ENCODE assay signal across 8 cellular contexts in the genomic region with DNA sequence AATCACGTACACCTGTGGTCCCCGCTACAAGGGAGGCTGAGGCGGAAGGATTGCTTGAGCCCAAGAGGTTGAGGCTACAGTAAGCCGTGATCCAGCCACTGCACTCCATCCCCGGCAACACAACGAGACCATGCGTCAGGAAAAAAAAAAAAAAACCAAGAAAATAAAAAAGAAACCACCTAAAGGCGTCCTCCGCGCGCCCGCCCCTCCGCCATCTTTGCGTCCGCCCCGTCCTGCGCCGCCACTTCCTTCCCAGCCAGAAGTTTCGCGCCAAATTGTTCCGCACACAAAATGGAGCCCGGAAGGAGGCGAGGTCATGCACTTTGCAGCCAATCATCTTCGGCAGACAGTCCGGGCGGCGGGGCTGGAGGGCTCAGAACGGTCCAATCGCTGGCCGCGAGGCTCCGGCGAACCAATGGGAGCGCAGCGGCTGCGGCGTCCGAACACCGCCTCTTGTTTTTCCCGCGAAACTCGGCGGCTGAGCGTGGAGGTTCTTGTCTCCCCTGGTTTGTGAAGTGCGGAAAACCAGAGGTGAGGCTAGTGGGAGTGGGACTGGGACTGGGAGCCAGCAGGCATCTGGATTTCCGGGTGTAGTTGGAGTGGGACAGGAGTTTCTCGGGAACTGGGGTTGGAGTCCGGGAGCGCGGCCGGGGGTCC. TPM values are rescaled to one million over a fixed set of nuclear protein-coding genes. Genes with fewer than 3 reads are reported as not detected.
DNase-seq lines count a peak whose midpoint lies in the region; ATAC-seq, FAIRE-seq and TF ChIP-seq lines count a peak whose summit lies in the region.

Gene MCM5, plus strand, starts transcription at position 463 of the 657 bp plus-strand sequence. CDS start 299 bp downstream, outside the sequence.

- H3K4me2 ChIP-seq in BLaER1 treated with 17β-estradiol and CSF1 and Interleukin-3, amounts not matched to agents 10 nM and 100 nM: peak within 1 kb of the TSS; percentile 86 to 100 (median 97)
- peak within 1 kb of the TSS; percentile 93 for H3K4me2 ChIP-seq in HepG2 (ENCODE audit: low read depth, low read length)

- DNase-seq in NCI-H748 treated with DMSO at 0.1 percent for 48 hours (lab: John Stamatoyannopoulos, UW) (peak; percentile 78), dermis microvascular lymphatic vessel endothelial cell (ENCODE audit: low read depth in 2 of 2) (peak; percentile 93 to 98), HepG2 (ENCODE audit: low spot score) (peak; percentile 94)
- peak; percentile 96 to 97 for DNase-seq in activated CD4-positive, alpha-beta T cell treated with anti-CD3 and anti-CD28 coated beads, Interleukin-2, amount 50 U/mL, for 4 hours
- DNase-seq in stimulated activated CD4-positive, alpha-beta T cell treated with anti-CD3 and anti-CD28 coated beads, Interleukin-4, amount 100 ng/mL, for 1 hour: peak; percentile 96

- no TSS peak for BruUV-seq in HepG2 (replicated peaks; lab: Mats Ljungman, UMichigan)

- CTCF ChIA-PET in HepG2 (lab: Yijun Ruan, JAX; ENCODE audit: low intra/inter-chr PET ratio, low total read pairs): interaction anchor here (1.1 kb wide), 1 partner anchor 49 kb away, joined by 3 read pairs; no protein-coding TSS in a partner anchor

- no peaks in the 10 kb centered on the region for H3K9me3 ChIP-seq in BLaER1 treated with 17β-estradiol and CSF1 and Interleukin-3, amounts not matched to agents 10 nM and 100 nM (replicated peaks in 1 of 11)
- H3K9me3 ChIP-seq in HepG2 (ENCODE audit: low read length): no peaks in the 10 kb centered on the region

- in situ Hi-C loops in HepG2 (cut with HindIII; ENCODE audit: extremely low pct_ligation_motif_present, low pct_unique_long_range_greater_than_20kb): no loop called here

- peak; percentile 94 for FAIRE-seq in HepG2 (lab: Jason Lieb, UNC)

- H3K4me3 ChIP-seq in BLaER1 treated with 17β-estradiol and CSF1 and Interleukin-3, amounts not matched to agents 10 nM and 100 nM: peak within 1 kb of the TSS; percentile 82 to 97 (median 90)
- peak within 1 kb of the TSS; percentile 88 to 97 (median 89) for H3K4me3 ChIP-seq in HepG2 (replicated peaks in 1 of 3; ENCODE audit: insufficient read depth in 1 of 3, low read depth in 2 of 3, low read length in 3 of 3)

- peak; percentile 97 for ATAC-seq in GM19351 (IDR thresholded peaks at IDR 0.05; ENCODE audit: unreplicated experiment)
- peak; percentile 95 for ATAC-seq in HG03521 (IDR thresholded peaks at IDR 0.05; ENCODE audit: unreplicated experiment)
- ATAC-seq in HepG2: peak; percentile 94

- POLR2A ChIA-PET in HepG2 (lab: Yijun Ruan, JAX): no interaction called here

- intact Hi-C loops in HepG2 (cut with micrococcal nuclease; ENCODE audit: unreplicated experiment): loop anchor here (5.0 kb wide), 1 partner anchor 48 kb away; no protein-coding TSS in a partner anchor

- H3K4me1 ChIP-seq in BLaER1 treated with 17β-estradiol and CSF1 and Interleukin-3, amounts not matched to agents 10 nM and 100 nM: peaks cover 58 to 93% (median 78%) of the 10 kb centered on the region in 10 experiments
- peaks cover 73% of the 10 kb centered on the region for H3K4me1 ChIP-seq in HepG2 (ENCODE audit: insufficient read depth, low read length)

- TF ChIP-seq CTCF in HepG2 (CRISPR knock-in tag; IDR thresholded peaks at IDR 0.05): no peak

- TF ChIP-seq RAD21 in HepG2 (CRISPR knock-in tag; IDR thresholded peaks at IDR 0.05): no peak

- 11% methylated on average over 46 of the region's 51 CpGs for WGBS in HepG2 (ENCODE audit: low lambda C conversion rate)

- peaks cover 7 to 41% (median 38%) of the 10 kb centered on the region in 11 experiments; a peak in 21 of 22 replicates for H3K36me3 ChIP-seq in BLaER1 treated with 17β-estradiol and CSF1 and Interleukin-3, amounts not matched to agents 10 nM and 100 nM
- peaks cover 3 to 20% of the 10 kb centered on the region in 2 experiments; a peak in 3 of 5 replicates for H3K36me3 ChIP-seq in HepG2 (replicated peaks in 1 of 2; ENCODE audit: control insufficient read depth in 1 of 2, insufficient read depth in 2 of 2, low read length in 2 of 2)

- peak; percentile 53 to 70 for TF ChIP-seq POLR2A in HepG2 (IDR thresholded peaks at IDR 0.05; ENCODE audit: insufficient read depth in 1 of 2, low read depth in 2 of 2, low read length in 2 of 2)

- H3K27ac ChIP-seq in BLaER1 treated with 17β-estradiol and CSF1 and Interleukin-3, amounts not matched to agents 10 nM and 100 nM: peak within 1 kb of the TSS; percentile 70 to 98 (median 95)
- peak within 1 kb of the TSS; percentile 88 for H3K27ac ChIP-seq in HepG2 (ENCODE audit: extremely low read length, insufficient read depth, low read length)

- H4K20me1 ChIP-seq in BLaER1 treated with 17β-estradiol and CSF1 and Interleukin-3, amounts not matched to agents 10 nM and 100 nM: peaks cover 0 to 4% (median 0%) of the 10 kb centered on the region in 11 experiments; a peak in 1 of 22 replicates
- H4K20me1 ChIP-seq in HepG2 (ENCODE audit: insufficient read depth, low read length): no peaks in the 10 kb centered on the region

- peak within 1 kb of the TSS; percentile 68 for H2AFZ ChIP-seq in HepG2 (ENCODE audit: low read length)

- H3K27me3 ChIP-seq in BLaER1 treated with 17β-estradiol and CSF1 and Interleukin-3, amounts not matched to agents 10 nM and 100 nM: no peaks in the 10 kb centered on the region
- H3K27me3 ChIP-seq in HepG2 (ENCODE audit: control insufficient read depth in 1 of 2, insufficient read depth in 2 of 2, low read length in 2 of 2): no peaks in the 10 kb centered on the region

- TF ChIP-seq EP300 in HepG2 (IDR thresholded peaks at IDR 0.05; ENCODE audit: low read depth in 2 of 2, low read length in 2 of 2) (no peak), HepG2 (CRISPR knock-in tag; IDR thresholded peaks at IDR 0.05; ENCODE audit: borderline replicate concordance) (no peak)

- H3K9ac ChIP-seq in BLaER1 treated with 17β-estradiol and CSF1 and Interleukin-3, amounts not matched to agents 10 nM and 100 nM: peak within 1 kb of the TSS; percentile 82 to 99 (median 96)
- H3K9ac ChIP-seq in HepG2 (ENCODE audit: insufficient read depth, low read depth, low read length): peak within 1 kb of the TSS; percentile 90

- peaks cover 10% of the 10 kb centered on the region for H3K79me2 ChIP-seq in HepG2 (ENCODE audit: insufficient read depth, low read length)

TF ChIP-seq in HepG2, 621 proteins besides CTCF, POLR2A, EP300 and RAD21 (continues in another document):
- TF ChIP-seq, protein P1, sequence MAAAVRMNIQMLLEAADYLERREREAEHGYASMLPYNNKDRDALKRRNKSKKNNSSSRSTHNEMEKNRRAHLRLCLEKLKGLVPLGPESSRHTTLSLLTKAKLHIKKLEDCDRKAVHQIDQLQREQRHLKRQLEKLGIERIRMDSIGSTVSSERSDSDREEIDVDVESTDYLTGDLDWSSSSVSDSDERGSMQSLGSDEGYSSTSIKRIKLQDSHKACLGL (CRISPR knock-in tag; IDR thresholded peaks at IDR 0.05): peak; percentile 89
- TF ChIP-seq ARHGAP35 (CRISPR knock-in tag; IDR thresholded peaks at IDR 0.05; ENCODE audit: borderline replicate concordance): no peak; the same call in 1 of the 2 replicates
- TF ChIP-seq ZMYM2 (CRISPR knock-in tag; IDR thresholded peaks at IDR 0.05): 0 out of 2 replicates have a peak, but pooled peaks have one; percentile 43
- no peak for TF ChIP-seq SIX1 (CRISPR knock-in tag; IDR thresholded peaks at IDR 0.05; ENCODE audit: borderline replicate concordance)
- TF ChIP-seq TFAP4 (IDR thresholded peaks at IDR 0.05; ENCODE audit: borderline replicate concordance, low read depth): 0 out of 2 replicates have a peak, but pooled peaks have one; percentile 28
- no peak for TF ChIP-seq TARDBP (CRISPR knock-in tag; IDR thresholded peaks at IDR 0.05)
- no peak for TF ChIP-seq THAP7 (CRISPR knock-in tag; IDR thresholded peaks at IDR 0.05)
- no peak for TF ChIP-seq ZNF703 (CRISPR knock-in tag; IDR thresholded peaks at IDR 0.05; ENCODE audit: borderline replicate concordance)

RNA-seq across cellular contexts. Expression of gene MCM5, which starts in this region (rescaled TPM):
- total RNA-seq in dermis microvascular lymphatic vessel endothelial cell (44.8 and 60.5 TPM in 2 replicates), HepG2 (2016; rRNA removed; fragmentation: Illumina TruSeq; extraction: Trizol) (87.1 and 93.5 TPM in 2 replicates)
- 36.4 and 41.9 TPM in 2 replicates for total RNA-seq in HepG2 (2016; cell fraction: cytosol; rRNA removed; fragmentation: Illumina TruSeq; extraction: Trizol; ENCODE audit: low read depth)
- total RNA-seq in HepG2 (2016; cell fraction: insoluble cytoplasmic fraction; rRNA removed; fragmentation: Illumina TruSeq; extraction: Trizol): 66.7 and 92.9 TPM in 2 replicates
- total RNA-seq in HepG2 (2016; cell fraction: membrane; rRNA removed; fragmentation: Illumina TruSeq; extraction: Trizol): 53.5 and 61.3 TPM in 2 replicates
- total RNA-seq in HepG2 (2016; cell fraction: nucleus; rRNA removed; fragmentation: Illumina TruSeq; extraction: Trizol): 65.1 and 73.9 TPM in 2 replicates
- polyA plus RNA-seq in HepG2 (2011; rRNA removed): 35.0 and 40.2 TPM in 2 replicates
- 19.1 and 35.5 TPM in 2 replicates for polyA plus RNA-seq in HepG2 (2011; cell fraction: cytosol; rRNA removed)
- 35.1 and 61.3 TPM in 2 replicates for polyA plus RNA-seq in HepG2 (2011; cell fraction: nucleus; rRNA removed)
- polyA plus RNA-seq in HepG2 (2012): 24.2 and 36.5 TPM in 2 replicates
- 11.7 and 13.9 TPM in 2 replicates for polyA plus RNA-seq in HepG2 (2016; cell fraction: cytosol; fragmentation: Illumina TruSeq; extraction: Trizol; ENCODE audit: low read depth)
- polyA plus RNA-seq in HepG2 (2016; cell fraction: insoluble cytoplasmic fraction; fragmentation: Illumina TruSeq; extraction: Trizol; ENCODE audit: low read depth): 62.2 and 92.9 TPM in 2 replicates
- 18.4 and 22.6 TPM in 2 replicates for polyA plus RNA-seq in HepG2 (2016; cell fraction: membrane; fragmentation: Illumina TruSeq; extraction: Trizol; ENCODE audit: low read depth)
- polyA plus RNA-seq in HepG2 (2016; cell fraction: nucleus; fragmentation: Illumina TruSeq; extraction: Trizol; ENCODE audit: insufficient read depth, low read depth): 116 and 125 TPM in 2 replicates
- polyA minus RNA-seq in HepG2 (2011; rRNA and poly(A)+ RNA removed; ENCODE audit: low replicate concordance): 190 and 207 TPM in 2 replicates
- polyA minus RNA-seq in HepG2 (2011; cell fraction: cytosol; rRNA and poly(A)+ RNA removed): 29.2 and 59.2 TPM in 2 replicates
- polyA minus RNA-seq in HepG2 (2011; cell fraction: nucleus; rRNA and poly(A)+ RNA removed): 25.5 and 42.9 TPM in 2 replicates

Comparison
In these comparisons a context has a peak if more than half of its experiments do, and no peak if none do; other contexts are left out.
1. Peak in every context shown above with its lines: DNase-seq, ATAC-seq, H3K4me3 ChIP-seq and H3K27ac ChIP-seq.